Comparison of ENCODE assay signal across 12 cellular contexts in genomic region chr2:127397568-127398238, GRCh38. TPM values are rescaled to one million over a fixed set of nuclear protein-coding genes. Genes with fewer than 3 reads are reported as not detected.
A peak's percentile ranks its signal among the peaks of the same experiment; 100 is the strongest.
DNase-seq lines count a peak whose midpoint lies in the region; ATAC-seq, FAIRE-seq and TF ChIP-seq lines count a peak whose summit lies in the region.
"Had no signal": no experiment of that assay in that cellular context is flagged by ENCODE, and none has a peak within 500 bp of the region (broad histone marks: within the 10 kb centered on the region; RNA-seq: fewer than 3 reads in every experiment).

No MANE protein-coding gene starts in this region.

- H3K27me3 ChIP-seq in pancreas: no peaks in the 10 kb centered on the region
- H3K27me3 ChIP-seq in naive thymus-derived CD4-positive, alpha-beta T cell (ENCODE audit: control insufficient read depth in 2 of 2, insufficient read depth in 2 of 2, low read length in 2 of 2): no peaks in the 10 kb centered on the region

- TF ChIP-seq CTCF in pancreas (IDR thresholded peaks at IDR 0.05): no peak

- H3K27ac ChIP-seq in pancreas: peak overlapping the region in 1 of 4 donors; percentile 7
- no peak overlapping the region for H3K27ac ChIP-seq in naive thymus-derived CD4-positive, alpha-beta T cell (ENCODE audit: low read depth, low read length)

- peaks cover 0 to 22% (median 0%) of the 10 kb centered on the region in 7 donors for H3K4me1 Mint-ChIP-seq in naive thymus-derived CD4-positive, alpha-beta T cell
- H3K4me1 Mint-ChIP-seq: immature natural killer cell, T-helper 17 cell had no signal

- POLR2A ChIA-PET in naive thymus-derived CD4-positive, alpha-beta T cell (lab: Charles Lee): no interaction called here

- WGBS in pancreas, 2 donors: 83 to 91% methylated on average over 9 of the region's 9 CpGs

- CTCF ChIA-PET in naive thymus-derived CD4-positive, alpha-beta T cell (lab: Charles Lee): no interaction called here

- intact Hi-C loops in pancreas (cut with DNase I): no loop called here
- intact Hi-C loops in naive thymus-derived CD4-positive, alpha-beta T cell (cut with micrococcal nuclease): loop anchor here in 1 of 2 donors (1.0 kb wide), 1 partner anchor 9 kb away; no protein-coding TSS in a partner anchor

- H3K27me3 Mint-ChIP-seq in naive thymus-derived CD4-positive, alpha-beta T cell: peaks cover 0 to 4% (median 0%) of the 10 kb centered on the region in 5 donors
- H3K27me3 Mint-ChIP-seq: naive thymus-derived CD8-positive, alpha-beta T cell had no signal

- no peak overlapping the region for H3K4me3 ChIP-seq in pancreas
- no peak overlapping the region for H3K4me3 ChIP-seq in naive thymus-derived CD4-positive, alpha-beta T cell (ENCODE audit: low read length)

- H3K36me3 ChIP-seq in pancreas: no peaks in the 10 kb centered on the region
- H3K36me3 ChIP-seq in naive thymus-derived CD4-positive, alpha-beta T cell (ENCODE audit: control insufficient read depth in 2 of 3, insufficient read depth in 3 of 3, low read length in 3 of 3): no peaks in the 10 kb centered on the region

- no peaks in the 10 kb centered on the region for H3K9me3 ChIP-seq in pancreas
- no peaks in the 10 kb centered on the region for H3K9me3 ChIP-seq in naive thymus-derived CD4-positive, alpha-beta T cell (ENCODE audit: control insufficient read depth in 2 of 3, low read length in 3 of 3)

- ATAC-seq in GM18502 (IDR thresholded peaks at IDR 0.05; ENCODE audit: poor library complexity, unreplicated experiment): peak; percentile 10
- ATAC-seq in HG03064 (IDR thresholded peaks at IDR 0.05; ENCODE audit: low read depth, unreplicated experiment): peak; percentile 26
- ATAC-seq in pancreas: peak in 3 of 4 donors; percentile 8 to 30 (median 26)
- no peak for ATAC-seq in HG03196 (IDR thresholded peaks at IDR 0.05; ENCODE audit: unreplicated experiment)
- ATAC-seq in activated naive CD4-positive, alpha-beta T cell treated with anti-CD3 and anti-CD28 coated beads, Interleukin-2, amount 50 U/mL, for 72 hours: no peak
- ATAC-seq in naive thymus-derived CD4-positive, alpha-beta T cell: no peak

- peaks cover 0 to 12% (median 4%) of the 10 kb centered on the region in 3 donors for H3K4me1 ChIP-seq in pancreas
- no peaks in the 10 kb centered on the region for H3K4me1 ChIP-seq in naive thymus-derived CD4-positive, alpha-beta T cell (ENCODE audit: control insufficient read depth in 2 of 2, insufficient read depth in 2 of 2, low read length in 2 of 2)

- H3K27ac Mint-ChIP-seq in activated naive CD4-positive, alpha-beta T cell treated with anti-CD3 and anti-CD28 coated beads, Interleukin-2, amount 50 U/mL, for 72 hours: no peak overlapping the region
- H3K27ac Mint-ChIP-seq in naive thymus-derived CD4-positive, alpha-beta T cell: peak overlapping the region in 1 of 9 donors; percentile 18
- H3K27ac Mint-ChIP-seq: T-helper 17 cell had no signal

- no peak overlapping the region for H3K4me3 Mint-ChIP-seq in naive thymus-derived CD4-positive, alpha-beta T cell
- H3K4me3 Mint-ChIP-seq: immature natural killer cell; naive thymus-derived CD8-positive, alpha-beta T cell; T-helper 17 cell had no signal

- DNase-seq in cerebellum (ENCODE audit: low spot score) (peak; percentile 41), pancreas (no peak), NCI-H345 treated with DMSO at 0.1 percent for 48 hours (lab: John Stamatoyannopoulos, UW; ENCODE audit: unreplicated experiment) (no peak)
- no peak for DNase-seq in activated naive CD4-positive, alpha-beta T cell treated with anti-CD3 and anti-CD28 coated beads, Interleukin-2, amount 50 U/mL, for 72 hours (ENCODE audit: low spot score in 2 of 2)
- no peak for DNase-seq in naive thymus-derived CD4-positive, alpha-beta T cell
- DNase-seq: immature natural killer cell; naive thymus-derived CD8-positive, alpha-beta T cell; NCI-H187 treated with DMSO at 0.1 percent for 48 hours; T-helper 17 cell had no signal

- H3K9me3 Mint-ChIP-seq in activated naive CD4-positive, alpha-beta T cell treated with anti-CD3 and anti-CD28 coated beads, Interleukin-2, amount 50 U/mL, for 72 hours: peaks cover under 1 to 5% of the 10 kb centered on the region in 2 donors
- no peaks in the 10 kb centered on the region for H3K9me3 Mint-ChIP-seq in naive thymus-derived CD4-positive, alpha-beta T cell
- H3K9me3 Mint-ChIP-seq: immature natural killer cell; naive thymus-derived CD8-positive, alpha-beta T cell had no signal

- H3K36me3 Mint-ChIP-seq in activated naive CD4-positive, alpha-beta T cell treated with anti-CD3 and anti-CD28 coated beads, Interleukin-2, amount 50 U/mL, for 72 hours: peaks cover 0 to 7% of the 10 kb centered on the region in 2 donors
- peaks cover 0 to 20% (median 7%) of the 10 kb centered on the region in 5 donors for H3K36me3 Mint-ChIP-seq in naive thymus-derived CD4-positive, alpha-beta T cell
- H3K36me3 Mint-ChIP-seq: immature natural killer cell had no signal

- no peak for FAIRE-seq in pancreas (lab: Jason Lieb, UNC)

RNA-seq across cellular contexts. Expression of gene MAP3K2, which starts 9.9 kb away (rescaled TPM):
- total RNA-seq in cerebellum: 49.9 TPM
- 10 to 100 TPM; 21.0 to 37.6 (median 24.6) TPM for total RNA-seq in pancreas
- polyA plus RNA-seq in pancreas: 1 to 10 TPM; 4.2 to 6.9 TPM
- total RNA-seq in activated naive CD4-positive, alpha-beta T cell treated with anti-CD3 and anti-CD28 coated beads, Interleukin-2, amount 50 U/mL, for 72 hours: 10 to 100 TPM; 39.5 to 45.7 TPM
- total RNA-seq in naive thymus-derived CD4-positive, alpha-beta T cell: 100 to 1,000 TPM in 1 of 5 experiments, 10 to 100 TPM in 4; 60.5 to 111 (median 84.5) TPM
- polyA plus RNA-seq in naive thymus-derived CD4-positive, alpha-beta T cell: 10 to 100 TPM; 41.3 to 56.5 TPM

RNA-seq across cellular contexts. Expression of gene PROC, which starts 20.5 kb away (rescaled TPM):
- 0.18 TPM for total RNA-seq in cerebellum
- under 1 TPM in 3 of 6 donors, not detected in 3; 0.26 to 0.86 (median 0.41) TPM for total RNA-seq in pancreas
- polyA plus RNA-seq in pancreas: 1 to 10 TPM; 1.7 to 3.2 TPM
- total RNA-seq in activated naive CD4-positive, alpha-beta T cell treated with anti-CD3 and anti-CD28 coated beads, Interleukin-2, amount 50 U/mL, for 72 hours: not detected
- under 1 TPM in 1 of 5 experiments, not detected in 4; 0.64 TPM for total RNA-seq in naive thymus-derived CD4-positive, alpha-beta T cell
- polyA plus RNA-seq in naive thymus-derived CD4-positive, alpha-beta T cell: not detected
- total RNA-seq: naive thymus-derived CD8-positive, alpha-beta T cell; T-helper 17 cell had no signal
- polyA plus RNA-seq: naive thymus-derived CD8-positive, alpha-beta T cell had no signal

Comparison
In these comparisons a context has a peak if more than half of its experiments do, and no peak if none do; other contexts are left out.
1. ATAC-seq: peak in GM18502 (single experiment), HG03064 (single experiment) and pancreas (3 of 4); none in HG03196 (single experiment), activated naive CD4-positive, alpha-beta T cell treated with anti-CD3 and anti-CD28 coated beads, Interleukin-2, amount 50 U/mL, for 72 hours (0 of 2) and naive thymus-derived CD4-positive, alpha-beta T cell (single experiment).